In genomic region chrX:7168366-7168765, GRCh38 we compare ENCODE assay signal across 29 cellular contexts.
"Had no signal": no experiment of that assay in that cellular context is flagged by ENCODE, and none has a peak within 500 bp of the region (broad histone marks: within the 10 kb centered on the region; RNA-seq: fewer than 3 reads in every experiment).

No MANE protein-coding gene starts in this region.

- H3K4me3 ChIP-seq: left lung, lower lobe of right lung, neural progenitor cell, psoas muscle, right atrium auricular region, right lobe of liver, smooth muscle cell, tibial nerve, vagina had no signal

- H3K27ac ChIP-seq: left lung, lower lobe of right lung, neural progenitor cell, neutrophil, parathyroid adenoma, psoas muscle, right atrium auricular region, right lobe of liver, tibial nerve, vagina had no signal

- H3K36me3 ChIP-seq: left lung, lower lobe of right lung, neural progenitor cell, neutrophil, right atrium auricular region, right lobe of liver, tibial nerve, vagina had no signal

- H3K9me3 Mint-ChIP-seq: natural killer cell; stimulated activated naive CD8-positive, alpha-beta T cell treated with anti-CD3 and anti-CD28 coated beads, Interleukin-15, amount 100 ng/mL, for 72 hours had no signal

- ATAC-seq: left colon; left lung; lower lobe of right lung; natural killer cell; psoas muscle; right lobe of liver; stimulated activated memory B cell treated with anti-CD40 and anti-IgM and Interleukin-4, amounts not matched to agents 10 μg/mL and 1 μg/mL and 100 μg/mL, for 72 hours; stimulated activated naive CD8-positive, alpha-beta T cell treated with anti-CD3 and anti-CD28 coated beads, Interleukin-15, amount 100 ng/mL, for 72 hours had no signal

- H3K4me3 Mint-ChIP-seq: mesothelial cell of epicardium; natural killer cell; nephron progenitor cell; neural progenitor cell; stimulated activated memory B cell treated with anti-CD40 and anti-IgM and Interleukin-4, amounts not matched to agents 10 μg/mL and 1 μg/mL and 100 μg/mL, for 72 hours; stimulated activated naive CD8-positive, alpha-beta T cell treated with anti-CD3 and anti-CD28 coated beads, Interleukin-15, amount 100 ng/mL, for 72 hours; type B pancreatic cell had no signal

- H3K9me3 ChIP-seq: left lung, lower lobe of right lung, neutrophil, psoas muscle, right lobe of liver, tibial nerve, vagina had no signal

- H3K4me1 ChIP-seq: left lung, lower lobe of right lung, neural progenitor cell, parathyroid adenoma, psoas muscle, right atrium auricular region, right lobe of liver, tibial nerve, vagina had no signal

- H3K4me1 Mint-ChIP-seq: mesothelial cell of epicardium; naive B cell; natural killer cell; neural progenitor cell; stimulated activated memory B cell treated with anti-CD40 and anti-IgM and Interleukin-4, amounts not matched to agents 10 μg/mL and 1 μg/mL and 100 μg/mL, for 72 hours; stimulated activated naive CD8-positive, alpha-beta T cell treated with anti-CD3 and anti-CD28 coated beads, Interleukin-15, amount 100 ng/mL, for 72 hours had no signal

- H3K27ac Mint-ChIP-seq: mesothelial cell of epicardium; naive B cell; natural killer cell; nephron progenitor cell; neural progenitor cell; stimulated activated memory B cell treated with anti-CD40 and anti-IgM and Interleukin-4, amounts not matched to agents 10 μg/mL and 1 μg/mL and 100 μg/mL, for 72 hours; stimulated activated naive CD8-positive, alpha-beta T cell treated with anti-CD3 and anti-CD28 coated beads, Interleukin-15, amount 100 ng/mL, for 72 hours; type B pancreatic cell had no signal

- H2AFZ ChIP-seq: neural progenitor cell, parathyroid adenoma had no signal

- H3K4me2 ChIP-seq: neural progenitor cell, smooth muscle cell had no signal

- H3K9ac ChIP-seq: neural progenitor cell, parathyroid adenoma had no signal

- DNase-seq: hypothalamus; islet precursor cell; left colon; left lung; lower lobe of right lung; mesendoderm; naive B cell; natural killer cell; nephron progenitor cell; occipital lobe; psoas muscle; right lobe of liver; stimulated activated CD4-positive, alpha-beta T cell treated with anti-CD3 and anti-CD28 coated beads, Interleukin-1b, Interleukin-23, amount 100 ng/mL, for 48 hours; stimulated activated CD4-positive, alpha-beta T cell treated with anti-CD3 and anti-CD28 coated beads, Interleukin-2, amount 100 ng/mL, for 48 hours; stimulated activated CD4-positive, alpha-beta T cell treated with anti-CD3 and anti-CD28 coated beads, Interleukin-4, amount 100 ng/mL, for 4 hours; stimulated activated CD8-positive, alpha-beta memory T cell treated with anti-CD3 and anti-CD28 coated beads, Interleukin-4, amount 100 ng/mL, for 48 hours; stimulated activated naive CD4-positive, alpha-beta T cell treated with Interleukin-2 at 50 U/mL for 16 hours; stimulated activated naive CD8-positive, alpha-beta T cell treated with anti-CD3 and anti-CD28 coated beads, Interleukin-15, amount 100 ng/mL, for 72 hours; substantia nigra had no signal

- H3K79me2 ChIP-seq: parathyroid adenoma had no signal

- H3K27me3 Mint-ChIP-seq: naive B cell; stimulated activated memory B cell treated with anti-CD40 and anti-IgM and Interleukin-4, amounts not matched to agents 10 μg/mL and 1 μg/mL and 100 μg/mL, for 72 hours; stimulated activated naive CD8-positive, alpha-beta T cell treated with anti-CD3 and anti-CD28 coated beads, Interleukin-15, amount 100 ng/mL, for 72 hours; type B pancreatic cell had no signal

- H3K27me3 ChIP-seq: left lung, neural progenitor cell, neutrophil, right atrium auricular region, right lobe of liver, tibial nerve, vagina had no signal

- H3K36me3 Mint-ChIP-seq: mesothelial cell of epicardium, natural killer cell, neural progenitor cell had no signal
